22 cellular contexts compared by ENCODE assay signal in the genomic region with DNA sequence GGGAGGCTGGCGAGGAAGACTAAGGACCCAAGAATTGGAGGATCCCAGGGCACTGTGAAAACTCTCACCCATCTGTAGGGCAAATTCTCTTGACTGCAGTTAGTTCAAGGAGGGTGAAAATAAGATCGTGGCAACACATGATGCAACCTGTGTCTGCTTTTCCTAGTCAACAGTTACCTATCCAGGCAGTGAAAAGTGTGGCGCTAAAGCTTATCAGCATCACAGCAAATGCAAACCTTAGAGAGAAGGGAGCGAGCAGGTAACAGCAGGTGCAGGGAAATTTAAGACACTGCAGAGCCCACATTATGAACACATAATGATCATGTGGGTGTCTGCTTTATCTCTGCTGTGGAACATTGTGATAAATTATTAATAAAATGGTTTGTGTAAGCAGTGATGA.
A peak's percentile ranks its signal among the peaks of the same experiment; 100 is the strongest.
DNase-seq lines count a peak whose midpoint lies in the region; ATAC-seq, FAIRE-seq and TF ChIP-seq lines count a peak whose summit lies in the region.
"Had no signal": no experiment of that assay in that cellular context is flagged by ENCODE, and none has a peak within 500 bp of the region (broad histone marks: within the 10 kb centered on the region; RNA-seq: fewer than 3 reads in every experiment).

No MANE protein-coding gene starts in this region.

- H2BK15ac ChIP-seq in H9 (ENCODE audit: low read depth, low read length), result no peak overlapping the region

- H3K9me3 ChIP-seq in H9 (ENCODE audit: control insufficient read depth, low read depth, low read length) (peaks cover 6% of the 10 kb centered on the region), K562 (replicated peaks; ENCODE audit: control insufficient read depth, insufficient read depth, low read depth, low read length) (no peaks in the 10 kb centered on the region), pancreas (no peaks in the 10 kb centered on the region), aorta (ENCODE audit: control insufficient read depth, low read length) (peaks cover 1% of the 10 kb centered on the region)
- H3K9me3 ChIP-seq: adrenal gland, breast epithelium, mucosa of descending colon, upper lobe of right lung had no signal

- H3K27ac Mint-ChIP-seq in H9, result no peak overlapping the region

- H2BK12ac ChIP-seq in H9 (ENCODE audit: insufficient read length, low read depth, low read length), result no peak overlapping the region

- H2AK5ac ChIP-seq in H9 (ENCODE audit: insufficient read length, low read length), result no peak overlapping the region

- H3T11ph ChIP-seq in H9 (ENCODE audit: low read length), result no peak overlapping the region

- TF ChIP-seq POLR2A in K562 (conservative IDR thresholded peaks at IDR 0.05), result no peak

- WGBS in H9 (ENCODE audit: extremely low coverage, insufficient read length, low lambda C conversion rate), result no CpG with 5 or more reads among the region's 4 CpGs
- 25% methylated on average over 4 of the region's 4 CpGs for WGBS in K562 (ENCODE audit: insufficient coverage, low coverage, missing lambda C conversion rate)
- 29 to 37% methylated on average over 4 of the region's 4 CpGs for WGBS in pancreas, 2 donors
- 76 to 77% methylated on average over 4 of the region's 4 CpGs for WGBS in aorta, 2 donors

- H3K4ac ChIP-seq in H9 (ENCODE audit: low read depth, low read length), result no peak overlapping the region

- no peak overlapping the region for H4K8ac ChIP-seq in H9 (replicated peaks; ENCODE audit: insufficient read length, low read depth, low read length)

- TF ChIP-seq EP300 in K562 (IDR thresholded peaks at IDR 0.05; ENCODE audit: low read length), result no peak

- no peak overlapping the region for H2BK5ac ChIP-seq in H9 (ENCODE audit: insufficient read length, low read length)

- H4K5ac ChIP-seq in H9 (ENCODE audit: insufficient read length, low read depth, low read length), result no peak overlapping the region

- no peak overlapping the region for H3K4me3 Mint-ChIP-seq in H9

- POLR2A ChIA-PET in K562 (lab: Yijun Ruan, JAX) (interaction anchor here (1.6 kb wide), 1 partner anchor 10 kb away, joined by 5 read pairs; no protein-coding TSS in a partner anchor), HEK293T (lab: Yijun Ruan, JAX) (no interaction called here)

- ATAC-seq in K562 (no peak; the same call in 2 of the 3 replicates), pancreas (peak in 3 of 4 donors; percentile 40 to 54 (median 44)), aorta (ENCODE audit: low FRiP score) (no peak)
- ATAC-seq: mucosa of descending colon had no signal

- H2AFZ ChIP-seq in H9 (ENCODE audit: low read length), result no peak overlapping the region
- peak overlapping the region; percentile 11; the same call in 1 of the 2 replicates for H2AFZ ChIP-seq in K562 (ENCODE audit: low read depth, low read length)

- peaks cover 4 to 6% of the 10 kb centered on the region in 2 experiments for H3K4me1 Mint-ChIP-seq in H9

- no peak for FAIRE-seq in K562 (lab: Jason Lieb, UNC)
- no peak for FAIRE-seq in pancreas (lab: Jason Lieb, UNC)
- FAIRE-seq: islet of Langerhans, RCC 7860 had no signal

- H3K9ac ChIP-seq in H9 (ENCODE audit: extremely low read depth, insufficient read length, low read length) (peak overlapping the region; percentile 9), K562 (ENCODE audit: insufficient read depth in 1 of 2, low read depth in 2 of 2, low read length in 2 of 2) (no peak overlapping the region)

- no peak overlapping the region for H3K56ac ChIP-seq in H9 (ENCODE audit: insufficient read length, low read depth, low read length)

- no peak overlapping the region for H2BK120ac ChIP-seq in H9 (ENCODE audit: low read depth, low read length, poor library complexity, severe bottlenecking)

- H2BK20ac ChIP-seq in H9 (ENCODE audit: low read depth, low read length, poor library complexity, severe bottlenecking), result no peak overlapping the region

- DNase-seq in NCI-H2171 treated with DMSO at 0.1 percent for 48 hours (lab: John Stamatoyannopoulos, UW) (peak; percentile 79), NCI-H2171 (lab: John Stamatoyannopoulos, UW) (no peak), H9 (no peak), K562 (ENCODE audit: extremely low read depth in 1 of 4, low spot score in 3 of 4) (no peak), pancreas (no peak), GM13976 (ENCODE audit: low spot score) (no peak), HEK293T (ENCODE audit: extremely low spot score) (no peak), aorta (no peak)
- DNase-seq: activated CD4-positive, alpha-beta T cell treated with anti-CD3 and anti-CD28 coated beads, Interleukin-2, amount 50 U/mL, for 48 hours; activated gamma-delta T cell; adrenal gland; DMS79; hypothalamus; mucosa of descending colon; NCI-H1092 treated with DMSO at 0.1 percent for 48 hours; NCI-H2227 treated with DMSO at 0.1 percent for 48 hours; stimulated activated CD4-positive, alpha-beta T cell treated with anti-CD3 and anti-CD28 coated beads, Interleukin-12 subunit alpha, Interleukin-12 subunit beta, amount 100 ng/mL, for 4 hours; upper lobe of right lung had no signal

- no peaks in the 10 kb centered on the region for H3K23me2 ChIP-seq in H9 (ENCODE audit: insufficient read length, low read depth, low read length, poor library complexity, severe bottlenecking)

- H4K91ac ChIP-seq in H9 (ENCODE audit: insufficient read length, low read depth, low read length), result no peak overlapping the region

- H3K27me3 ChIP-seq in H9 (ENCODE audit: insufficient read depth, low read length) (no peaks in the 10 kb centered on the region), K562 (ENCODE audit: control insufficient read depth in 2 of 2, insufficient read depth in 2 of 2, low read length in 2 of 2) (no peaks in the 10 kb centered on the region), pancreas (no peaks in the 10 kb centered on the region), aorta (ENCODE audit: control insufficient read depth in 1 of 2, insufficient read depth in 2 of 2, low read length in 1 of 2) (no peaks in the 10 kb centered on the region)
- H3K27me3 ChIP-seq: adrenal gland, breast epithelium, upper lobe of right lung had no signal

- intact Hi-C loops in K562 (cut with micrococcal nuclease) (no loop called here), pancreas (cut with DNase I) (no loop called here), aorta (cut with DNase I) (no loop called here)

- H3K79me2 ChIP-seq in H9 (ENCODE audit: insufficient read depth, low read length), result no peaks in the 10 kb centered on the region
- no peaks in the 10 kb centered on the region for H3K79me2 ChIP-seq in K562 (ENCODE audit: control insufficient read depth, insufficient read depth, low read length)

- CTCF ChIA-PET in K562 (lab: Yijun Ruan, JAX; ENCODE audit: low intra/inter-chr PET ratio), result no interaction called here
- CTCF ChIA-PET in HEK293T (lab: Yijun Ruan, JAX), result no interaction called here

- H4K20me1 ChIP-seq in H9 (ENCODE audit: control insufficient read depth, insufficient read depth, insufficient read length) (no peaks in the 10 kb centered on the region), K562 (replicated peaks; ENCODE audit: control insufficient read depth, insufficient read depth, low read length) (no peaks in the 10 kb centered on the region)

- H3K4me3 ChIP-seq in K562, result no peak overlapping the region
- H3K4me3 ChIP-seq in pancreas, result no peak overlapping the region
- H3K4me3 ChIP-seq in aorta (ENCODE audit: low read length in 2 of 2), result no peak overlapping the region
- H3K4me3 ChIP-seq: adrenal gland, breast epithelium, mucosa of descending colon, upper lobe of right lung had no signal

- H3K23ac ChIP-seq in H9 (ENCODE audit: insufficient read length, low read depth, low read length), result no peak overlapping the region

- peaks cover 19 to 30% of the 10 kb centered on the region in 2 experiments for H3K9me3 Mint-ChIP-seq in H9

- H3K14ac ChIP-seq in H9 (ENCODE audit: insufficient read depth, low read length), result no peak overlapping the region

- H3K9me1 ChIP-seq in K562 (ENCODE audit: control insufficient read depth, insufficient read depth, low read length), result no peaks in the 10 kb centered on the region

- H3K18ac ChIP-seq in H9 (ENCODE audit: insufficient read length, low read depth, low read length), result no peak overlapping the region

- H3K79me1 ChIP-seq in H9 (ENCODE audit: insufficient read depth, low read depth, low read length, poor library complexity, severe bottlenecking), result no peaks in the 10 kb centered on the region

- no peaks in the 10 kb centered on the region; the same call in 1 of the 2 replicates for H3K27me3 Mint-ChIP-seq in H9 (ENCODE audit: low read depth)

- TF ChIP-seq CTCF in H9 (conservative IDR thresholded peaks at IDR 0.05) (no peak), K562 (IDR thresholded peaks at IDR 0.05 in 2 of 3, conservative IDR thresholded peaks at IDR 0.05 in 1 of 3; ENCODE audit: insufficient read depth in 2 of 3, low read depth in 1 of 3, low read length in 3 of 3) (no peak), pancreas (IDR thresholded peaks at IDR 0.05) (no peak), GM13976 (IDR thresholded peaks at IDR 0.05; ENCODE audit: borderline replicate concordance, control extremely low read depth, extremely low read depth, insufficient read depth, missing control alignments) (no peak)

- H3K4me2 ChIP-seq in H9 (ENCODE audit: insufficient read depth, insufficient read length, low read length) (no peak overlapping the region), K562 (ENCODE audit: insufficient read depth, low read length) (no peak overlapping the region)

- no peaks in the 10 kb centered on the region for H3K4me1 ChIP-seq in H9 (ENCODE audit: insufficient read depth, low read length)
- peaks cover 0 to 13% of the 10 kb centered on the region in 2 experiments; a peak in 2 of 5 replicates for H3K4me1 ChIP-seq in K562 (replicated peaks in 1 of 2; ENCODE audit: control insufficient read depth in 2 of 2, insufficient read depth in 2 of 2, low read length in 2 of 2)
- H3K4me1 ChIP-seq in pancreas, result peaks cover 0 to 2% (median 0%) of the 10 kb centered on the region in 3 donors
- H3K4me1 ChIP-seq in aorta (ENCODE audit: control insufficient read depth in 1 of 2, insufficient read depth in 2 of 2, low read length in 2 of 2), result no peaks in the 10 kb centered on the region
- H3K4me1 ChIP-seq: adrenal gland, breast epithelium, upper lobe of right lung had no signal

- peaks cover 7 to 24% (median 8%) of the 10 kb centered on the region in 3 experiments for H3K36me3 Mint-ChIP-seq in H9 (ENCODE audit: insufficient read depth in 1 of 3, low read depth in 3 of 3)

- in situ Hi-C loops in K562 (cut with MboI) (no loop called here), GM13976 (cut with MboI; ENCODE audit: low sequenced_read_pairs, unreplicated experiment) (no loop called here)

- no peak for TF ChIP-seq RAD21 in K562 (CRISPR knock-in tag; conservative IDR thresholded peaks at IDR 0.05 in 1 of 2, IDR thresholded peaks at IDR 0.05 in 1 of 2)

- BruUV-seq in K562 (replicated peaks; lab: Mats Ljungman, UMichigan), result no TSS peak

- H3K27ac ChIP-seq in H9 (ENCODE audit: insufficient read length, low read depth, low read length) (no peak overlapping the region), K562 (ENCODE audit: extremely low read depth, low read depth, low read length) (no peak overlapping the region), pancreas (no peak overlapping the region), aorta (ENCODE audit: low read depth in 1 of 2, low read length in 2 of 2) (no peak overlapping the region)
- H3K27ac ChIP-seq: adrenal gland, breast epithelium, C4-2B, upper lobe of right lung had no signal

- H3K36me3 ChIP-seq in K562 (ENCODE audit: control insufficient read depth, insufficient read depth, low read length), result no peaks in the 10 kb centered on the region
- H3K36me3 ChIP-seq in pancreas, result no peaks in the 10 kb centered on the region
- no peaks in the 10 kb centered on the region for H3K36me3 ChIP-seq in aorta (ENCODE audit: control insufficient read depth in 1 of 2, insufficient read depth in 2 of 2, low read length in 1 of 2)
- H3K36me3 ChIP-seq: adrenal gland, breast epithelium, upper lobe of right lung had no signal

Comparison
In these comparisons a context has a peak if more than half of its experiments do, and no peak if none do; other contexts are left out.
1. ATAC-seq: peak in pancreas (3 of 4); none in K562 (single experiment) and aorta (single experiment).